Comparison of ENCODE assay signal across 15 cellular contexts in the genomic region with DNA sequence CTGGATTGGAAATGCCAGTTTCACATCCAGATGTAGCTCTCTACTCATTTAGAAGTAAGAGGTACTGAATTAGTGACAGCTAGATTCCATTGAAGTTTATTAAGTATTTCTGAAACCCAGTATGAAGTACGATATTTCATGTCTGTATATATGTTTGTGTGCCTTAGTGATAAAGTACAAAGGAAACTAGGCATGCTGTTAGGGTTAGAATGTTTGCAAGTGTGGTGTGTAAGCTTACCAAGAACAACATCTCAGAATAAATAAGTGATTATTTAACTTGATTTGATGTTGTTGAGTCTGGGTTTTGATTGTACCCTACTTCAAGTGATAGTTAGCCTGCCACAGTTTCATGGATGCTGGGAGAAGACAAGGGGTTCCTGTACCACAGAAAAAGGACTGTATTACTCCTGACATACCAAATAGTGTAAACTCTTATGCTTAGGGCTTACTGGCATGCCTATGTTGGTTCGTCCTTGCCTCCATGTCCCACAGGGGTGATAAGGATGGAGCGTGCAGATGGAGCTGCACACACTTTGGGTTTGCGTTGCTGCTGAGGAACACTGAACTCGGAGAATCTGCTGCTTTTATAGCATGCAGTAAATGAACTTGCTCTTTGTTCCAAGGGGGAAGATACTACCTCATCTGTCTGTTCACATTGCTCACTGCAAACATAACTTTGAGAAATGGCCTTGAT. TPM values are rescaled to one million over a fixed set of nuclear protein-coding genes. Genes with fewer than 3 reads are reported as not detected.
A peak's percentile ranks its signal among the peaks of the same experiment; 100 is the strongest.
DNase-seq lines count a peak whose midpoint lies in the region; ATAC-seq, FAIRE-seq and TF ChIP-seq lines count a peak whose summit lies in the region.
"Had no signal": no experiment of that assay in that cellular context is flagged by ENCODE, and none has a peak within 500 bp of the region (broad histone marks: within the 10 kb centered on the region; RNA-seq: fewer than 3 reads in every experiment).

No MANE protein-coding gene starts in this region.

- H3K9me3 ChIP-seq in A673 (ENCODE audit: low read depth, low read length, poor library complexity, severe bottlenecking) = no peaks in the 10 kb centered on the region
- H3K9me3 ChIP-seq in Peyer's patch = no peaks in the 10 kb centered on the region
- H3K9me3 ChIP-seq in HepG2 (ENCODE audit: low read length) = no peaks in the 10 kb centered on the region

- no peak overlapping the region for H2AFZ ChIP-seq in HepG2 (ENCODE audit: low read length)

- POLR2A ChIA-PET in A673 (lab: Charles Lee; ENCODE audit: low non-redundant PET) = no interaction called here
- POLR2A ChIA-PET in HepG2 (lab: Yijun Ruan, JAX) = interaction anchor here (0.6 to 2.3 kb wide), 6 partner anchors 9 to 273 kb away, joined by 3 to 10 read pairs (median 4); partner anchors contain the start of gene PLD1

- H2BK120ac ChIP-seq in mesendoderm (ENCODE audit: low read depth, low read length) = no peak overlapping the region

- no peak overlapping the region for H2BK5ac ChIP-seq in mesendoderm (ENCODE audit: low read length)

- H3K4me2 ChIP-seq in HepG2 (ENCODE audit: low read depth, low read length) = peak overlapping the region; percentile 35
- no peak overlapping the region for H3K4me2 ChIP-seq in mesendoderm (ENCODE audit: low read length)

- CTCF ChIA-PET in A673 (lab: Charles Lee) (no interaction called here), HepG2 (lab: Yijun Ruan, JAX; ENCODE audit: low intra/inter-chr PET ratio, low total read pairs) (no interaction called here)

- H4K20me1 ChIP-seq in HepG2 (ENCODE audit: insufficient read depth, low read length) = peaks cover 93% of the 10 kb centered on the region

- no peak for FAIRE-seq in HepG2 (lab: Jason Lieb, UNC)
- FAIRE-seq: GM18507, RCC 7860 had no signal

- H3K4me1 ChIP-seq in A673 (ENCODE audit: insufficient read depth, low read length, poor library complexity, severe bottlenecking) = peaks cover 43% of the 10 kb centered on the region
- peaks cover 0 to 16% (median 0%) of the 10 kb centered on the region in 4 donors for H3K4me1 ChIP-seq in Peyer's patch
- H3K4me1 ChIP-seq in HepG2 (ENCODE audit: insufficient read depth, low read length) = peaks cover 100% of the 10 kb centered on the region
- peaks cover 13% of the 10 kb centered on the region for H3K4me1 ChIP-seq in rectal smooth muscle tissue (ENCODE audit: control insufficient read depth, insufficient read depth, low read length)
- H3K4me1 ChIP-seq in mesendoderm (ENCODE audit: control insufficient read depth, low read depth, low read length) = peaks cover 10% of the 10 kb centered on the region

- BruUV-seq in A673 (replicated peaks; lab: Mats Ljungman, UMichigan) = no TSS peak
- BruUV-seq in HepG2 (replicated peaks; lab: Mats Ljungman, UMichigan) = no TSS peak

- no peak overlapping the region for H4K5ac ChIP-seq in mesendoderm (ENCODE audit: low read length)

- intact Hi-C loops in A673 (cut with micrococcal nuclease; ENCODE audit: unreplicated experiment) (no loop called here), HepG2 (cut with micrococcal nuclease; ENCODE audit: unreplicated experiment) (loop anchor here (5.0 kb wide), 1 partner anchor 41 kb away; no protein-coding TSS in a partner anchor)

- H3K18ac ChIP-seq in mesendoderm (ENCODE audit: low read length) = no peak overlapping the region

- peak overlapping the region; percentile 64 for H3K27ac ChIP-seq in A673 (ENCODE audit: low read depth, low read length, poor library complexity, severe bottlenecking)
- peak overlapping the region; percentile 25 to 39 (median 29) for H3K27ac ChIP-seq in Peyer's patch
- peak overlapping the region; percentile 66 for H3K27ac ChIP-seq in HepG2 (ENCODE audit: extremely low read length, insufficient read depth, low read length)
- peak overlapping the region; percentile 73 for H3K27ac ChIP-seq in rectal smooth muscle tissue (ENCODE audit: low read depth, low read length)
- no peak overlapping the region for H3K27ac ChIP-seq in mesendoderm (ENCODE audit: low read depth, low read length)

- TF ChIP-seq EP300 in HepG2 (IDR thresholded peaks at IDR 0.05; ENCODE audit: low read depth in 2 of 2, low read length in 2 of 2) (no peak), HepG2 (CRISPR knock-in tag; IDR thresholded peaks at IDR 0.05; ENCODE audit: borderline replicate concordance) (no peak)

- H3K9ac ChIP-seq in HepG2 (ENCODE audit: insufficient read depth, low read depth, low read length) (0 out of 2 replicates have a peak overlapping the region, but pooled peaks have one; percentile 27), rectal smooth muscle tissue (ENCODE audit: low read length) (no peak overlapping the region), mesendoderm (ENCODE audit: low read length) (no peak overlapping the region)

- TF ChIP-seq RAD21 in HepG2 (CRISPR knock-in tag; IDR thresholded peaks at IDR 0.05) = no peak

- in situ Hi-C loops in HepG2 (cut with HindIII; ENCODE audit: extremely low pct_ligation_motif_present, low pct_unique_long_range_greater_than_20kb) = no loop called here

- H3K79me2 ChIP-seq in HepG2 (ENCODE audit: insufficient read depth, low read length) (peaks cover 100% of the 10 kb centered on the region), mesendoderm (ENCODE audit: control insufficient read depth, insufficient read depth, low read length) (peaks cover 62% of the 10 kb centered on the region)

- no peak overlapping the region for H4K8ac ChIP-seq in mesendoderm (ENCODE audit: low read depth, low read length)

- no peak overlapping the region for H2AK5ac ChIP-seq in mesendoderm (ENCODE audit: low read length)

- no peak for DNase-seq in A673 (ENCODE audit: low spot score)
- no peak for DNase-seq in Peyer's patch
- no peak for DNase-seq in HepG2 (ENCODE audit: low spot score)
- no peak for DNase-seq in mesendoderm
- DNase-seq in EL = no peak
- DNase-seq: activated CD4-positive, alpha-beta T cell treated with anti-CD3 and anti-CD28 coated beads, Interleukin-2, amount 10 ng/mL, durations not matched to agents 7 days and 5 days; dorsolateral prefrontal cortex; NCI-H187; NCI-H524; stimulated activated naive CD8-positive, alpha-beta T cell treated with anti-CD3 and anti-CD28 coated beads, Interleukin-15, Interleukin-2, amounts not matched to agents 100 U/mL and 50 U/mL, for 24 hours had no signal

- no peak overlapping the region for H3K4me3 ChIP-seq in A673 (ENCODE audit: low read depth, low read length, poor library complexity, severe bottlenecking)
- H3K4me3 ChIP-seq in Peyer's patch = no peak overlapping the region
- peak overlapping the region in 1 of 3 experiments; percentile 8; a peak in 1 of 6 replicates for H3K4me3 ChIP-seq in HepG2 (replicated peaks in 1 of 3; ENCODE audit: insufficient read depth in 1 of 3, low read depth in 2 of 3, low read length in 3 of 3)
- no peak overlapping the region for H3K4me3 ChIP-seq in rectal smooth muscle tissue (ENCODE audit: low read length)
- H3K4me3 ChIP-seq in mesendoderm (ENCODE audit: low read length) = no peak overlapping the region

- no peak overlapping the region for H2BK15ac ChIP-seq in mesendoderm (replicated peaks; ENCODE audit: low read depth)

- TF ChIP-seq CTCF in A673 (conservative IDR thresholded peaks at IDR 0.05; ENCODE audit: low read depth, low read length) (no peak), Peyer's patch (IDR thresholded peaks at IDR 0.05) (no peak), HepG2 (CRISPR knock-in tag; IDR thresholded peaks at IDR 0.05) (no peak)

- H3K27me3 ChIP-seq in A673 (replicated peaks; ENCODE audit: insufficient read depth, low read depth, low read length, poor library complexity) (no peaks in the 10 kb centered on the region), Peyer's patch (no peaks in the 10 kb centered on the region), HepG2 (ENCODE audit: control insufficient read depth in 1 of 2, insufficient read depth in 2 of 2, low read length in 2 of 2) (no peaks in the 10 kb centered on the region), rectal smooth muscle tissue (ENCODE audit: control insufficient read depth, insufficient read depth, low read length) (no peaks in the 10 kb centered on the region), mesendoderm (ENCODE audit: insufficient read depth, low read length, poor library complexity) (no peaks in the 10 kb centered on the region)
- H3K27me3 ChIP-seq: dorsolateral prefrontal cortex had no signal

- no peak overlapping the region for H3K56ac ChIP-seq in mesendoderm (ENCODE audit: low read length)

- peaks cover 3% of the 10 kb centered on the region for H3K36me3 ChIP-seq in A673 (ENCODE audit: insufficient read depth, low read length, poor library complexity, severe bottlenecking)
- H3K36me3 ChIP-seq in Peyer's patch = no peaks in the 10 kb centered on the region
- H3K36me3 ChIP-seq in HepG2 (replicated peaks in 1 of 2; ENCODE audit: control insufficient read depth in 1 of 2, insufficient read depth in 2 of 2, low read length in 2 of 2) = peaks cover 6 to 9% of the 10 kb centered on the region in 2 experiments; a peak in 4 of 5 replicates
- peaks cover 3% of the 10 kb centered on the region for H3K36me3 ChIP-seq in rectal smooth muscle tissue (ENCODE audit: control insufficient read depth, insufficient read depth, low read length)
- H3K36me3 ChIP-seq in mesendoderm (ENCODE audit: control insufficient read depth, insufficient read depth, low read length) = no peaks in the 10 kb centered on the region

- peak; percentile 5 for ATAC-seq in HepG2
- ATAC-seq in GM19395 (IDR thresholded peaks at IDR 0.05; ENCODE audit: unreplicated experiment) = no peak
- ATAC-seq in HG03196 (IDR thresholded peaks at IDR 0.05; ENCODE audit: unreplicated experiment) = no peak
- ATAC-seq: stimulated activated naive CD8-positive, alpha-beta T cell treated with anti-CD3 and anti-CD28 coated beads, Interleukin-15, Interleukin-2, amounts not matched to agents 100 U/mL and 50 U/mL, for 24 hours had no signal

- TF ChIP-seq POLR2A in Peyer's patch (IDR thresholded peaks at IDR 0.05) = no peak
- TF ChIP-seq POLR2A in HepG2 (IDR thresholded peaks at IDR 0.05; ENCODE audit: insufficient read depth in 1 of 2, low read depth in 2 of 2, low read length in 2 of 2) = peak in 1 of 2 experiments; percentile 43; a peak in 2 of 4 replicates

- no peak overlapping the region for H3K4ac ChIP-seq in mesendoderm (ENCODE audit: low read depth, low read length)

- H3K79me1 ChIP-seq in mesendoderm (ENCODE audit: low read length) = peaks cover 23% of the 10 kb centered on the region

- H3K23ac ChIP-seq in mesendoderm (ENCODE audit: low read length) = no peak overlapping the region

- WGBS in HepG2 (ENCODE audit: low lambda C conversion rate) = 75% methylated on average over 5 of the region's 5 CpGs
- WGBS in mesendoderm (ENCODE audit: extremely low coverage, insufficient coverage, low lambda C conversion rate) = no CpG with 5 or more reads among the region's 5 CpGs

RNA-seq across cellular contexts. Expression of gene FNDC3B, which starts 43.6 kb away (rescaled TPM):
- total RNA-seq in A673 (2021) = 43.2 and 50.8 TPM in 2 replicates
- 10 to 100 TPM; 28.7 to 74.3 (median 54.6) TPM for total RNA-seq in Peyer's patch
- 103 and 110 TPM in 2 replicates for total RNA-seq in HepG2 (2016; rRNA removed; fragmentation: Illumina TruSeq; extraction: Trizol)
- 133 and 147 TPM in 2 replicates for total RNA-seq in HepG2 (2016; cell fraction: cytosol; rRNA removed; fragmentation: Illumina TruSeq; extraction: Trizol; ENCODE audit: low read depth)
- total RNA-seq in HepG2 (2016; cell fraction: insoluble cytoplasmic fraction; rRNA removed; fragmentation: Illumina TruSeq; extraction: Trizol) = 93.9 TPM in 2 replicates
- 73.4 and 76.7 TPM in 2 replicates for total RNA-seq in HepG2 (2016; cell fraction: membrane; rRNA removed; fragmentation: Illumina TruSeq; extraction: Trizol)
- 222 and 239 TPM in 2 replicates for total RNA-seq in HepG2 (2016; cell fraction: nucleus; rRNA removed; fragmentation: Illumina TruSeq; extraction: Trizol)
- 74.8 and 82.8 TPM in 2 replicates for polyA plus RNA-seq in HepG2 (2011; rRNA removed)
- polyA plus RNA-seq in HepG2 (2011; cell fraction: cytosol; rRNA removed) = 26.6 and 44.0 TPM in 2 replicates
- 159 and 177 TPM in 2 replicates for polyA plus RNA-seq in HepG2 (2011; cell fraction: nucleus; rRNA removed)
- 100 and 116 TPM in 2 replicates for polyA plus RNA-seq in HepG2 (2012)
- 18.9 and 23.3 TPM in 2 replicates for polyA plus RNA-seq in HepG2 (2016; cell fraction: cytosol; fragmentation: Illumina TruSeq; extraction: Trizol; ENCODE audit: low read depth)
- 71.0 and 74.2 TPM in 2 replicates for polyA plus RNA-seq in HepG2 (2016; cell fraction: insoluble cytoplasmic fraction; fragmentation: Illumina TruSeq; extraction: Trizol; ENCODE audit: low read depth)
- polyA plus RNA-seq in HepG2 (2016; cell fraction: membrane; fragmentation: Illumina TruSeq; extraction: Trizol; ENCODE audit: low read depth) = 23.8 and 25.2 TPM in 2 replicates
- polyA plus RNA-seq in HepG2 (2016; cell fraction: nucleus; fragmentation: Illumina TruSeq; extraction: Trizol; ENCODE audit: insufficient read depth, low read depth) = 67.2 and 72.5 TPM in 2 replicates
- 83.1 and 705 TPM in 2 replicates for polyA minus RNA-seq in HepG2 (2011; rRNA and poly(A)+ RNA removed; ENCODE audit: low replicate concordance)
- 129 and 146 TPM in 2 replicates for polyA minus RNA-seq in HepG2 (2011; cell fraction: cytosol; rRNA and poly(A)+ RNA removed)
- 1,231 and 1,245 TPM in 2 replicates for polyA minus RNA-seq in HepG2 (2011; cell fraction: nucleus; rRNA and poly(A)+ RNA removed)
- 38.9 TPM for polyA plus RNA-seq in mesendoderm (2013, experiment 1 of 2)
- polyA plus RNA-seq in mesendoderm (2013, experiment 2 of 2) = 38.3 TPM
